Comparison of ENCODE assay signal across 8 cellular contexts in genomic region chr14:73754911-73755360, GRCh38. TPM values are rescaled to one million over a fixed set of nuclear protein-coding genes. Genes with fewer than 3 reads are reported as not detected.
A peak's percentile ranks its signal among the peaks of the same experiment; 100 is the strongest.
DNase-seq lines count a peak whose midpoint lies in the region; ATAC-seq and TF ChIP-seq lines count a peak whose summit lies in the region.

No MANE protein-coding gene starts in this region.

- H4K91ac ChIP-seq in IMR-90 (ENCODE audit: insufficient read depth, low read depth, low read length): peak overlapping the region; percentile 66

- H3K4me1 ChIP-seq in ACC112 (ENCODE audit: control insufficient read depth, insufficient read depth, low read length, unreplicated experiment): peaks cover 67% of the 10 kb centered on the region
- peaks cover 66% of the 10 kb centered on the region for H3K4me1 ChIP-seq in IMR-90 (ENCODE audit: control insufficient read depth, insufficient read depth, low read length)
- peaks cover 0 to 15% of the 10 kb centered on the region in 2 donors for H3K4me1 ChIP-seq in aorta (ENCODE audit: control insufficient read depth in 1 of 2, insufficient read depth in 2 of 2, low read length in 2 of 2)

- H3K36me3 ChIP-seq in ACC112 (ENCODE audit: insufficient read depth, low read length) (no peaks in the 10 kb centered on the region), IMR-90 (ENCODE audit: control insufficient read depth, insufficient read depth, low read length) (no peaks in the 10 kb centered on the region; the same call in 1 of the 2 replicates), aorta (ENCODE audit: control insufficient read depth in 1 of 2, insufficient read depth in 2 of 2, low read length in 1 of 2) (no peaks in the 10 kb centered on the region)

- POLR2A ChIA-PET in IMR-90 (lab: Charles Lee; ENCODE audit: unreplicated experiment): no interaction called here

- peak overlapping the region; percentile 66 for H3K4me2 ChIP-seq in IMR-90 (ENCODE audit: low read depth, low read length)

- no peaks in the 10 kb centered on the region for H3K9me3 ChIP-seq in IMR-90 (ENCODE audit: control insufficient read depth, insufficient read depth, low read length)
- H3K9me3 ChIP-seq in aorta (ENCODE audit: control insufficient read depth, low read length): no peaks in the 10 kb centered on the region

- no peak overlapping the region for H2BK20ac ChIP-seq in IMR-90 (ENCODE audit: low read depth, low read length)

- peaks cover 25 to 91% of the 10 kb centered on the region in 2 experiments for H3K79me1 ChIP-seq in IMR-90 (ENCODE audit: low read depth in 1 of 2, low read length in 2 of 2)

- H3K14ac ChIP-seq in IMR-90 (replicated peaks; ENCODE audit: low read depth, low read length): peak overlapping the region; percentile 64

- H3K23ac ChIP-seq in IMR-90 (ENCODE audit: low read depth, low read length): peak overlapping the region; percentile 59

- peak overlapping the region; percentile 83 for H3K4me3 Mint-ChIP-seq in memory B cell

- no peaks in the 10 kb centered on the region for H3K9me3 Mint-ChIP-seq in memory B cell

- no CpG with 5 or more reads among the region's 8 CpGs for WGBS in IMR-90 (ENCODE audit: extremely low coverage in 2 of 2, insufficient read length in 1 of 2), 2 experiments
- 5 to 7% methylated on average over 8 of the region's 8 CpGs for WGBS in aorta, 2 donors

- dilution Hi-C loops in IMR-90 (cut with HindIII; ENCODE audit: low sequenced_read_pairs, unreplicated experiment): no loop called here

- no peak overlapping the region for H2AFZ ChIP-seq in ACC112 (ENCODE audit: low read length, unreplicated experiment)
- no peak overlapping the region for H2AFZ ChIP-seq in IMR-90 (replicated peaks; ENCODE audit: low read length, poor library complexity)

- no peak overlapping the region for H4K5ac ChIP-seq in IMR-90 (ENCODE audit: low read depth, low read length)

- peak overlapping the region; percentile 53 for H3K4me3 ChIP-seq in ACC112 (ENCODE audit: low read depth, low read length)
- H3K4me3 ChIP-seq in IMR-90 (ENCODE audit: insufficient read depth, low read depth, low read length): no peak overlapping the region
- no peak overlapping the region for H3K4me3 ChIP-seq in aorta (ENCODE audit: low read length in 2 of 2)

- no peak for TF ChIP-seq CTCF in IMR-90 (conservative IDR thresholded peaks at IDR 0.05; ENCODE audit: low read depth, low read length)

- H3K27ac Mint-ChIP-seq in memory B cell: peak overlapping the region; percentile 90

- H2BK5ac ChIP-seq in IMR-90 (ENCODE audit: low read depth, low read length, poor library complexity, severe bottlenecking): peak overlapping the region; percentile 54

- no peaks in the 10 kb centered on the region for H3K27me3 Mint-ChIP-seq in memory B cell

- no peak for ATAC-seq in IMR-90 (ENCODE audit: low read depth)
- no peak for ATAC-seq in memory B cell (ENCODE audit: low read depth)
- peak; percentile 34 for ATAC-seq in aorta (ENCODE audit: low FRiP score)
- no peak for ATAC-seq in HG02588 (IDR thresholded peaks at IDR 0.05; ENCODE audit: unreplicated experiment)
- no peak for ATAC-seq in GM19467 (IDR thresholded peaks at IDR 0.05; ENCODE audit: unreplicated experiment)
- no peak for ATAC-seq in GM21447 (IDR thresholded peaks at IDR 0.05; ENCODE audit: unreplicated experiment)

- intact Hi-C loops in IMR-90 (cut with micrococcal nuclease): loop anchor here (5.0 kb wide), 4 partner anchors 32 to 97 kb away; partner anchors contain the start of gene PTGR2
- intact Hi-C loops in aorta (cut with DNase I): loop anchor here (5.0 kb wide), 2 partner anchors 32 to 37 kb away; no protein-coding TSS in a partner anchor

- peaks cover 71% of the 10 kb centered on the region for H3K4me1 Mint-ChIP-seq in memory B cell

- in situ Hi-C loops in IMR-90 (cut with MboI; ENCODE audit: low sequenced_read_pairs): loop anchor here (5.0 kb wide), 1 partner anchor 72 kb away; no protein-coding TSS in a partner anchor

- no TSS peak for BruUV-seq in IMR-90 (replicated peaks; lab: Mats Ljungman, UMichigan)

- H3K18ac ChIP-seq in IMR-90 (ENCODE audit: low read depth, low read length): peak overlapping the region; percentile 2; the same call in 1 of the 2 replicates

- no peak for TF ChIP-seq POLR2A in IMR-90 (IDR thresholded peaks at IDR 0.05; ENCODE audit: low read depth, low read length)

- no peaks in the 10 kb centered on the region for H3K36me3 Mint-ChIP-seq in memory B cell

- H3K27ac ChIP-seq in ACC112 (ENCODE audit: low read depth, low read length) (peak overlapping the region; percentile 63), IMR-90 (ENCODE audit: insufficient read depth, low read length) (peak overlapping the region; percentile 53), aorta (ENCODE audit: low read depth in 1 of 2, low read length in 2 of 2) (peak overlapping the region; percentile 39 to 99)

- H4K20me1 ChIP-seq in IMR-90 (ENCODE audit: insufficient read depth, low read length): peaks cover 89% of the 10 kb centered on the region

- H4K8ac ChIP-seq in IMR-90 (ENCODE audit: low read depth in 2 of 2, low read length in 2 of 2): peak overlapping the region; percentile 3 to 50

- H3K27me3 ChIP-seq in ACC112 (ENCODE audit: insufficient read depth, low read length): no peaks in the 10 kb centered on the region
- H3K27me3 ChIP-seq in IMR-90 (ENCODE audit: control insufficient read depth, insufficient read depth, low read length): no peaks in the 10 kb centered on the region
- H3K27me3 ChIP-seq in aorta (ENCODE audit: control insufficient read depth in 1 of 2, insufficient read depth in 2 of 2, low read length in 1 of 2): no peaks in the 10 kb centered on the region

- peak overlapping the region; percentile 70 for H3K4ac ChIP-seq in IMR-90 (ENCODE audit: low read depth, low read length)

- H2AK9ac ChIP-seq in IMR-90 (replicated peaks; ENCODE audit: low read depth, low read length, poor library complexity): peak overlapping the region; percentile 1

- H2BK120ac ChIP-seq in IMR-90 (ENCODE audit: low read depth, low read length): peak overlapping the region; percentile 59; the same call in 1 of the 2 replicates

- no peak overlapping the region for H3K56ac ChIP-seq in IMR-90 (ENCODE audit: extremely low read depth, insufficient read depth, low read length)

- H3K9me1 ChIP-seq in IMR-90 (ENCODE audit: insufficient read depth, low read length): peaks cover 72% of the 10 kb centered on the region

- CTCF ChIA-PET in IMR-90 (lab: Yijun Ruan, JAX): interaction anchor here (0.9 to 1.0 kb wide), 2 partner anchors 31 to 70 kb away, joined by 3 to 4 read pairs; no protein-coding TSS in a partner anchor

- TF ChIP-seq RAD21 in IMR-90 (IDR thresholded peaks at IDR 0.05; ENCODE audit: low read length): no peak

- H2BK15ac ChIP-seq in IMR-90 (ENCODE audit: low read depth, low read length): no peak overlapping the region

- DNase-seq in IMR-90 (peak; percentile 54), cerebellar cortex (ENCODE audit: low spot score) (peak; percentile 74), memory B cell (ENCODE audit: low spot score in 2 of 2) (no peak), aorta (peak in 1 of 2 donors; percentile 70)

- H3K79me2 ChIP-seq in ACC112 (ENCODE audit: control insufficient read depth, insufficient read depth, low read length, unreplicated experiment): peaks cover 92% of the 10 kb centered on the region

- H2AK5ac ChIP-seq in IMR-90 (ENCODE audit: low read depth, low read length): peak overlapping the region; percentile 37

- H3K9ac ChIP-seq in IMR-90 (ENCODE audit: low read depth, low read length): peak overlapping the region; percentile 49

TF ChIP-seq in IMR-90, 13 proteins besides CTCF, POLR2A, EP300 and RAD21:
- TF ChIP-seq MXI1 (IDR thresholded peaks at IDR 0.05; ENCODE audit: borderline replicate concordance, low read depth, low read length): 0 out of 2 replicates have a peak, but pooled peaks have one; percentile 44
- no peak for TF ChIP-seq SMC3 (IDR thresholded peaks at IDR 0.05; ENCODE audit: low read depth, low read length)

RNA-seq across cellular contexts. Expression of gene PNMA1, which starts 40.8 kb away (rescaled TPM):
- total RNA-seq in IMR-90 (2012; rRNA removed): 6.5 and 7.5 TPM in 2 replicates
- 21.0 and 28.2 TPM in 2 replicates for polyA plus RNA-seq in IMR-90 (2012; rRNA removed)
- polyA plus RNA-seq in IMR-90 (2012; cell fraction: cytosol; rRNA removed): 22.6 and 27.0 TPM in 2 replicates
- polyA plus RNA-seq in IMR-90 (2012; cell fraction: nucleus; rRNA removed; ENCODE audit: low replicate concordance): 13.7 and 19.3 TPM in 2 replicates
- 10 to 100 TPM; 36.7 to 45.5 TPM for total RNA-seq in aorta
- 10 to 100 TPM; 22.4 to 35.2 TPM for polyA plus RNA-seq in aorta

Comparison
In these comparisons a context has a peak if more than half of its experiments do, and no peak if none do; other contexts are left out.
1. DNase-seq: peak in IMR-90 (single experiment) and cerebellar cortex (single experiment); none in memory B cell (0 of 2).
2. Peak in every context shown above with its lines, with median percentiles within 50 percentile points of each other: H3K27ac ChIP-seq.